In genomic region chr13:74920361-74920760, GRCh38 we compare ENCODE assay signal across 1 cellular context.
TF ChIP-seq lines count a peak whose summit lies in the region.

No MANE protein-coding gene starts in this region.

TF ChIP-seq in K562, 482 proteins besides CTCF, POLR2A, EP300 and RAD21 (continued from another document and continues in another):
- no peak for TF ChIP-seq ASH1L (IDR thresholded peaks at IDR 0.05; ENCODE audit: borderline replicate concordance, low read depth, partially characterized antibody)
- peak; percentile 58 for TF ChIP-seq NFIC (IDR thresholded peaks at IDR 0.05)
- no peak for TF ChIP-seq GTF2B (IDR thresholded peaks at IDR 0.05; ENCODE audit: extremely low read depth, insufficient read length)
- TF ChIP-seq HBP1 (CRISPR knock-in tag; IDR thresholded peaks at IDR 0.05): no peak
- TF ChIP-seq ZNF316 (IDR thresholded peaks at IDR 0.05): no peak
- TF ChIP-seq MCM7 (IDR thresholded peaks at IDR 0.05): no peak
- no peak for TF ChIP-seq IRF1 (CRISPR knock-in tag; IDR thresholded peaks at IDR 0.05; ENCODE audit: borderline replicate concordance)
- TF ChIP-seq ZNF764 (CRISPR knock-in tag; IDR thresholded peaks at IDR 0.05; ENCODE audit: low read depth): no peak
- TF ChIP-seq CBFA2T2 (conservative IDR thresholded peaks at IDR 0.05): peak; percentile 86
- peak; percentile 92 for TF ChIP-seq CBFA2T3 (IDR thresholded peaks at IDR 0.05)
- TF ChIP-seq TCF7L2 (IDR thresholded peaks at IDR 0.05; ENCODE audit: low read depth, low read length): no peak
- TF ChIP-seq LCOR (CRISPR knock-in tag; IDR thresholded peaks at IDR 0.05): 0 out of 2 replicates have a peak, but pooled peaks have one; percentile 39
- TF ChIP-seq ZFP36 (IDR thresholded peaks at IDR 0.05; ENCODE audit: low read depth, low read length, partially characterized antibody): no peak
- no peak for TF ChIP-seq CHCHD3 (CRISPR knock-in tag; IDR thresholded peaks at IDR 0.05)
- TF ChIP-seq MTA1 (IDR thresholded peaks at IDR 0.05; ENCODE audit: borderline replicate concordance): peak; percentile 77; the same call in 1 of the 2 replicates
- TF ChIP-seq IFI16 (CRISPR knock-in tag; IDR thresholded peaks at IDR 0.05): no peak
- peak; percentile 46; the same call in 1 of the 2 replicates for TF ChIP-seq MYC (IDR thresholded peaks at IDR 0.05; ENCODE audit: low read depth, low read length)
- no peak for TF ChIP-seq MYC (CRISPR knock-in tag; IDR thresholded peaks at IDR 0.05; ENCODE audit: borderline replicate concordance, low read depth)
- no peak for TF ChIP-seq XRCC3 (IDR thresholded peaks at IDR 0.05)
- no peak for TF ChIP-seq NR2C2 (CRISPR knock-in tag; IDR thresholded peaks at IDR 0.05)
- no peak for TF ChIP-seq NR2C2 (tag; IDR thresholded peaks at IDR 0.05)
- TF ChIP-seq PHB2 (IDR thresholded peaks at IDR 0.05; ENCODE audit: low read depth): peak; percentile 53; the same call in 1 of the 2 replicates
- no peak for TF ChIP-seq MXD1 (CRISPR knock-in tag; IDR thresholded peaks at IDR 0.05; ENCODE audit: borderline replicate concordance, poor library complexity, severe bottlenecking)
- no peak for TF ChIP-seq GTF2F1 (IDR thresholded peaks at IDR 0.05; ENCODE audit: low read depth, low read length)
- TF ChIP-seq ARNT (IDR thresholded peaks at IDR 0.05): 0 out of 4 replicates have a peak, but pooled peaks of 1 of the 2 experiments have one; percentile 33
- peak; percentile 33 for TF ChIP-seq NEUROD1 (IDR thresholded peaks at IDR 0.05; ENCODE audit: borderline replicate concordance, low read depth, low read length, partially characterized antibody)
- TF ChIP-seq ZBTB2 (IDR thresholded peaks at IDR 0.05): peak; percentile 57; the same call in 1 of the 2 replicates
- no peak for TF ChIP-seq MTF1 (CRISPR knock-in tag; IDR thresholded peaks at IDR 0.05; ENCODE audit: borderline replicate concordance)
- no peak for TF ChIP-seq CHD4 (IDR thresholded peaks at IDR 0.05; ENCODE audit: insufficient read depth, insufficient replicate concordance, low read depth, low read length, poor library complexity, severe bottlenecking)
- TF ChIP-seq MECOM (CRISPR knock-in tag; IDR thresholded peaks at IDR 0.05): peak; percentile 68; the same call in 1 of the 2 replicates
- no peak for TF ChIP-seq MCM3 (IDR thresholded peaks at IDR 0.05)
- TF ChIP-seq PTTG1 (tag; IDR thresholded peaks at IDR 0.05; ENCODE audit: low read depth): no peak
- peak; percentile 87 for TF ChIP-seq TEAD4 (IDR thresholded peaks at IDR 0.05; ENCODE audit: low read length)
- TF ChIP-seq TEAD4 (CRISPR knock-in tag; IDR thresholded peaks at IDR 0.05; ENCODE audit: borderline replicate concordance): no peak
- peak in 1 of 2 experiments; percentile 46; a peak in 1 of 4 replicates for TF ChIP-seq MNT (conservative IDR thresholded peaks at IDR 0.05)
- no peak for TF ChIP-seq EWSR1 (IDR thresholded peaks at IDR 0.05; ENCODE audit: borderline replicate concordance, low read depth, partially characterized antibody)
- TF ChIP-seq STAG1 (CRISPR knock-in tag; IDR thresholded peaks at IDR 0.05; ENCODE audit: borderline replicate concordance): no peak
- TF ChIP-seq CREBBP (IDR thresholded peaks at IDR 0.05; ENCODE audit: low read depth, low read length): no peak
- TF ChIP-seq XRCC5 (IDR thresholded peaks at IDR 0.05; ENCODE audit: low read depth, low read length): no peak
- no peak for TF ChIP-seq GTF3C2 (IDR thresholded peaks at IDR 0.05; ENCODE audit: borderline replicate concordance, extremely low read depth, insufficient read length)
- no peak for TF ChIP-seq RFX1 (IDR thresholded peaks at IDR 0.05)
- TF ChIP-seq SMARCE1 (IDR thresholded peaks at IDR 0.05): peak; percentile 68
- no peak for TF ChIP-seq ELF4 (CRISPR knock-in tag; IDR thresholded peaks at IDR 0.05)
- no peak for TF ChIP-seq SLC30A9 (CRISPR knock-in tag; IDR thresholded peaks at IDR 0.05)
- TF ChIP-seq ZBTB12 (CRISPR knock-in tag; IDR thresholded peaks at IDR 0.05): no peak
- no peak for TF ChIP-seq ZMIZ1 (IDR thresholded peaks at IDR 0.05; ENCODE audit: low read depth in 2 of 2, low read length in 2 of 2)
- TF ChIP-seq MBD1 (CRISPR knock-in tag; IDR thresholded peaks at IDR 0.05): no peak
- peak; percentile 84 for TF ChIP-seq SMARCA4 (IDR thresholded peaks at IDR 0.05)
- TF ChIP-seq NFATC3 (IDR thresholded peaks at IDR 0.05): no peak
- no peak for TF ChIP-seq ELK1 (CRISPR knock-in tag; IDR thresholded peaks at IDR 0.05)
- TF ChIP-seq KLF13 (tag; IDR thresholded peaks at IDR 0.05; ENCODE audit: borderline replicate concordance, low read depth): no peak
- TF ChIP-seq GABPB1 (CRISPR knock-in tag; IDR thresholded peaks at IDR 0.05): no peak
- TF ChIP-seq RNF2 (IDR thresholded peaks at IDR 0.05): no peak
- no peak for TF ChIP-seq ZNF3 (CRISPR knock-in tag; IDR thresholded peaks at IDR 0.05)
- TF ChIP-seq PRMT5 (CRISPR knock-in tag; IDR thresholded peaks at IDR 0.05): no peak
